8 cellular contexts compared by ENCODE assay signal in the genomic region with DNA sequence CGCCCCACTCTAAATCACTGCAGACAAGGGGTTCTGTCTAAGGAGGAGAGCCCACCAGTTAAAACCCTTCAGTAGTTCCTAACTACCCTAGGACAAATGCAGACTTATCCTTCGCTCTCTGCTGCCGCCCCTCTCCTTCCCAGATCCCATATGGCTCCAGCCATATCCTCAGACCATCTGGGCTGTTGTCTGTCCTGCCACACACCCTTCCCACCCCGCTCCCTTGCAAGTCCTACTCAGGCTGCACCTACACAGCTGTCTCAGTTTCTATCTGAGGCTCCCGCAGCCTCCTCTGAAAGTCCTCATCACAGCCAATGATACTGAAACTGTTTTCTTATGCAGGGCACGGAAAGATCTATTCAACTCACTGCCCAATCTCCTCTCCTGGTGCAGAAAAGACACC. TPM values are rescaled to one million over a fixed set of nuclear protein-coding genes. Genes with fewer than 3 reads are reported as not detected.
DNase-seq lines count a peak whose midpoint lies in the region; ATAC-seq and TF ChIP-seq lines count a peak whose summit lies in the region.

No MANE protein-coding gene starts in this region.

- no peak for ATAC-seq in left cardiac atrium
- ATAC-seq in HG03135 (IDR thresholded peaks at IDR 0.05; ENCODE audit: unreplicated experiment): peak; percentile 43
- ATAC-seq in left lobe of liver: no peak

- H3K27me3 ChIP-seq in left ventricle myocardium inferior (ENCODE audit: low read depth): no peaks in the 10 kb centered on the region

- H3K4me1 ChIP-seq in left ventricle myocardium inferior: peaks cover 39% of the 10 kb centered on the region

- H3K9me3 ChIP-seq in left ventricle myocardium inferior (replicated peaks): no peaks in the 10 kb centered on the region

- H3K4me3 Mint-ChIP-seq in activated naive CD8-positive, alpha-beta T cell: peak overlapping the region; percentile 88

- no peaks in the 10 kb centered on the region for H3K36me3 Mint-ChIP-seq in activated naive CD8-positive, alpha-beta T cell

- peaks cover 33% of the 10 kb centered on the region for H3K36me3 ChIP-seq in left ventricle myocardium inferior

- H3K27ac Mint-ChIP-seq in activated naive CD8-positive, alpha-beta T cell: peak overlapping the region; percentile 93

- H3K27me3 Mint-ChIP-seq in activated naive CD8-positive, alpha-beta T cell: no peaks in the 10 kb centered on the region

- H3K4me1 Mint-ChIP-seq in activated naive CD8-positive, alpha-beta T cell (ENCODE audit: low read depth): peaks cover 18% of the 10 kb centered on the region

- intact Hi-C loops in left ventricle myocardium inferior (cut with micrococcal nuclease): no loop called here
- intact Hi-C loops in left cardiac atrium (cut with DNase I): loop anchor here in 1 of 2 donors (5.0 kb wide), 1 partner anchor 35 kb away; no protein-coding TSS in a partner anchor

- TF ChIP-seq CTCF in left ventricle myocardium inferior (IDR thresholded peaks at IDR 0.05; ENCODE audit: borderline replicate concordance): no peak

- DNase-seq in left ventricle myocardium inferior (no peak), left cardiac atrium (no peak), left lobe of liver (ENCODE audit: low spot score) (no peak), retina (no peak), mesenteric fat pad (ENCODE audit: low spot score) (no peak)
- DNase-seq in stimulated activated CD4-positive, alpha-beta T cell treated with anti-CD3 and anti-CD28 coated beads, Interleukin-1b, Interleukin-23, amount 100 ng/mL, for 48 hours: peak; percentile 65

- peak overlapping the region; percentile 98 for H3K4me3 ChIP-seq in left ventricle myocardium inferior

- peak overlapping the region; percentile 96 for H3K27ac ChIP-seq in left ventricle myocardium inferior (replicated peaks)

- no peaks in the 10 kb centered on the region for H3K9me3 Mint-ChIP-seq in activated naive CD8-positive, alpha-beta T cell (ENCODE audit: low read depth)

RNA-seq across cellular contexts. Expression of a gene that starts 0.7 kb away (rescaled TPM):
- total RNA-seq in left ventricle myocardium inferior: 75.9 TPM
- total RNA-seq in left cardiac atrium: 10 to 100 TPM; 43.4 to 46.4 TPM
- total RNA-seq in left lobe of liver: 42.7 TPM
- total RNA-seq in mesenteric fat pad: 42.2 TPM

RNA-seq across cellular contexts. Expression of a gene that starts 10.0 kb away (rescaled TPM):
- total RNA-seq in left ventricle myocardium inferior: 72.0 TPM
- total RNA-seq in left cardiac atrium: 10 to 100 TPM; 57.3 to 74.1 TPM
- total RNA-seq in left lobe of liver: 27.0 TPM
- total RNA-seq in mesenteric fat pad: 49.5 TPM

RNA-seq across cellular contexts. Expression of a gene that starts 12.9 kb away (rescaled TPM):
- total RNA-seq in left ventricle myocardium inferior (39.5 TPM), left cardiac atrium (10 to 100 TPM; 47.1 to 53.2 TPM), left lobe of liver (101 TPM), mesenteric fat pad (59.6 TPM)

RNA-seq across cellular contexts. Expression of a gene that starts 18.7 kb away (rescaled TPM):
- 1.2 TPM for total RNA-seq in left ventricle myocardium inferior
- 1 to 10 TPM in 1 of 2 donors, under 1 TPM in 1; 0.71 to 1.1 TPM for total RNA-seq in left cardiac atrium
- total RNA-seq in left lobe of liver: 4.4 TPM
- total RNA-seq in mesenteric fat pad: 1.2 TPM

RNA-seq across cellular contexts. Expression of a gene that starts 28.1 kb away (rescaled TPM):
- total RNA-seq in left ventricle myocardium inferior: not detected
- total RNA-seq in left cardiac atrium: under 1 TPM in 1 of 2 donors, not detected in 1; 0.21 TPM
- 14.5 TPM for total RNA-seq in left lobe of liver
- 0.51 TPM for total RNA-seq in mesenteric fat pad
